ENCODE assay signal across 8 cellular contexts in the genomic region with DNA sequence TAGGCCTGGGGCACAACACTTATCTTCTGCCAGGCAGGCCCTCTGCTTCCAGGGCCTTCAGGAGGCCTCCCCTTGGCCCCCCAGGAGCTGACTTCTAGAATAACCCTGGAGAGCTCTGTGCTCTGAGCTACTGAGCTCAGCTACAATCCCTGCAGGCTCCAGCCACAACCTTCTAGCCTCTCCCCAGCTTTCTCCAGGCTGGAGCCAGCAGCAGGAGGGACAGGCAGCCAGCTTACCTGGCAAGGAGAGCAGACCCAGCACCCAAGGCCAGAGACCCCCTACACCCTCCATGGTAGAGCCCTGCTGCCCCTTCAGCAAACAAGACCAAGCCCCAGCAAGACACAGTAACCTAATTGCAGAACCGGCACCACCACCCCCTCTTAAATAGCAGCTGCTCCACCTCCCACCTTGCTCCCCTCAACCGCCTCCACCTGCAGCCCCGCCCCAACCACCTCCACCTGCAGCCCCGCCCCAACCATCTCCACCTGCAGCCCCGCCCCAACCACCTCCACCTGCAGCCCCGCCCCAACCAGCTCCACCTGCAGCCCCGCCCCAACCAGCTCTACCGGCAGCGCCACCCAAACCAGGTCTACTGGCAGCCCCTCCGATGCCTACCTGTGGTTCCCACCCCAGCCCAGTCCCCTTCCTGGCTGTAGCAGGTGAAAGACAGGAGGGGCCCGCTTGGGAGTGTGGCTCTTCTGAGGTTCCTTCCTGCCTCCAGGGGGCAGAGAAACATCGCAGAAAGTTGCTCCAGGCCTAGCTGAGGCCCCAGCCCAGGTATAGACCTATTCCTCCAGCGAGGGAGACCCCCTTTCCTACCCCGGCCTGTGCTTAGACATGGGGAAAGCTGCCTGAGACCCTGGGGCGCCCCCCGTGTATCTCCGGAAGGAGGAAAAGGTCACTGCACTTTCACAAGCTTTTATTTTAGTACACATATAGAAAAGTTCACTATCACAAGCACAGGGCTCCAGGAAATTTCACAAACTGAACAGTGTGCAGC. TPM values are rescaled to one million over a fixed set of nuclear protein-coding genes. Genes with fewer than 3 reads are reported as not detected.
DNase-seq lines count a peak whose midpoint lies in the region; ATAC-seq and TF ChIP-seq lines count a peak whose summit lies in the region.

A gene (minus strand): TSS at position 357 of the 1,000 bp plus-strand sequence. CDS start 66 bp downstream, at position 291.

- no peak within 1 kb of the TSS for H3K27ac ChIP-seq in CD4-positive, alpha-beta memory T cell (ENCODE audit: low read depth, low read length)

- peaks cover 4% of the 10 kb centered on the region for H3K36me3 ChIP-seq in CD4-positive, alpha-beta memory T cell (ENCODE audit: insufficient read depth, low read length)

- DNase-seq in CD4-positive, alpha-beta memory T cell, result peak; percentile 60 to 74 (median 69)
- peak; percentile 69 for DNase-seq in NCI-H526 treated with DMSO at 0.1 percent for 48 hours (lab: John Stamatoyannopoulos, UW)
- peak; percentile 81 for DNase-seq in activated CD8-positive, alpha-beta memory T cell treated with anti-CD3 and anti-CD28 coated beads, Interleukin-2, amount 50 U/mL, for 48 hours
- peak; percentile 13 for DNase-seq in fibroblast of gingiva (ENCODE audit: low read depth)
- no peak for DNase-seq in neural crest cell (ENCODE audit: low read depth, low spot score)
- DNase-seq in occipital lobe (lab: John Stamatoyannopoulos, UW), result no peak

- peak within 1 kb of the TSS in 1 of 8 donors; percentile 10 for H3K4me3 Mint-ChIP-seq in CD4-positive, alpha-beta memory T cell
- no peak within 1 kb of the TSS for H3K4me3 Mint-ChIP-seq in neural crest cell

- H3K4me1 ChIP-seq in CD4-positive, alpha-beta memory T cell (ENCODE audit: insufficient read depth, low read length), result peaks cover 17% of the 10 kb centered on the region

- no peak within 1 kb of the TSS for H3K4me3 ChIP-seq in CD4-positive, alpha-beta memory T cell (ENCODE audit: low read length in 2 of 2)

- H3K27ac Mint-ChIP-seq in CD4-positive, alpha-beta memory T cell, result peak within 1 kb of the TSS in 6 of 7 donors; percentile 60 to 96 (median 72)
- no peak within 1 kb of the TSS for H3K27ac Mint-ChIP-seq in neural crest cell (ENCODE audit: unreplicated experiment)

- ATAC-seq in GM21447 (IDR thresholded peaks at IDR 0.05; ENCODE audit: unreplicated experiment) (peak; percentile 37), HG02938 (IDR thresholded peaks at IDR 0.05; ENCODE audit: unreplicated experiment) (no peak)

- CTCF ChIA-PET in CD4-positive, alpha-beta memory T cell (lab: Charles Lee; ENCODE audit: partially characterized antibody), result interaction anchor here (0.6 to 14.8 kb wide), 24 partner anchors 10 to 456 kb away, joined by 3 to 648 read pairs (median 6); a partner anchor contains a TSS

- POLR2A ChIA-PET in CD4-positive, alpha-beta memory T cell (lab: Charles Lee; ENCODE audit: partially characterized antibody), result interaction anchor here (0.6 to 4.0 kb wide), 13 partner anchors 8 to 162 kb away, joined by 3 to 113 read pairs (median 7); no protein-coding TSS in a partner anchor

- H3K27me3 ChIP-seq in CD4-positive, alpha-beta memory T cell (ENCODE audit: insufficient read depth, low read length), result no peaks in the 10 kb centered on the region

- peaks cover 13 to 35% (median 16%) of the 10 kb centered on the region in 4 donors for H3K4me1 Mint-ChIP-seq in CD4-positive, alpha-beta memory T cell
- H3K4me1 Mint-ChIP-seq in neural crest cell, result no peaks in the 10 kb centered on the region

- no peaks in the 10 kb centered on the region for H3K27me3 Mint-ChIP-seq in CD4-positive, alpha-beta memory T cell
- peaks cover 11% of the 10 kb centered on the region for H3K27me3 Mint-ChIP-seq in neural crest cell (ENCODE audit: low read depth)

- peaks cover 7 to 22% of the 10 kb centered on the region in 2 donors for H3K36me3 Mint-ChIP-seq in CD4-positive, alpha-beta memory T cell
- H3K36me3 Mint-ChIP-seq in neural crest cell (ENCODE audit: low read depth), result no peaks in the 10 kb centered on the region

- no peaks in the 10 kb centered on the region for H3K9me3 ChIP-seq in CD4-positive, alpha-beta memory T cell (ENCODE audit: control insufficient read depth in 1 of 2, low read length in 2 of 2)

- intact Hi-C loops in CD4-positive, alpha-beta memory T cell (cut with micrococcal nuclease), result loop anchor here (1.0 kb wide), 2 partner anchors 36 to 70 kb away; a partner anchor contains a TSS

- no peaks in the 10 kb centered on the region for H3K9me3 Mint-ChIP-seq in CD4-positive, alpha-beta memory T cell
- H3K9me3 Mint-ChIP-seq in neural crest cell, result no peaks in the 10 kb centered on the region

- TF ChIP-seq CTCF in neural crest cell (conservative IDR thresholded peaks at IDR 0.05), result peak; percentile 67

RNA-seq across cellular contexts. Expression of the gene that starts here (rescaled TPM):
- total RNA-seq in CD4-positive, alpha-beta memory T cell, result 1 to 10 TPM in 1 of 2 experiments, not detected in 1; 1.3 TPM
- under 1 TPM in 1 of 2 donors, not detected in 1; 0.48 TPM for polyA plus RNA-seq in CD4-positive, alpha-beta memory T cell
- total RNA-seq in neural crest cell (not detected in 2 replicates), occipital lobe (not detected)

Comparison
In these comparisons a context has a peak if more than half of its experiments do, and no peak if none do; other contexts are left out.
1. DNase-seq: peak in CD4-positive, alpha-beta memory T cell (5 of 5), NCI-H526 treated with DMSO at 0.1 percent for 48 hours (single experiment), activated CD8-positive, alpha-beta memory T cell treated with anti-CD3 and anti-CD28 coated beads, Interleukin-2, amount 50 U/mL, for 48 hours (single experiment) and fibroblast of gingiva (single experiment); none in neural crest cell (single experiment) and occipital lobe (single experiment).